Comparison of ENCODE assay signal across 1 cellular context in genomic region chr15:35229085-35229484, GRCh38.
TF ChIP-seq lines count a peak whose summit lies in the region.

No MANE protein-coding gene starts in this region.

TF ChIP-seq in SK-N-SH, 30 proteins besides CTCF, POLR2A, EP300 and RAD21 (continued from another document):
- no peak for TF ChIP-seq USF2 (IDR thresholded peaks at IDR 0.05; ENCODE audit: borderline replicate concordance, low read depth, low read length)
- no peak for TF ChIP-seq RCOR1 (IDR thresholded peaks at IDR 0.05; ENCODE audit: low read length)
- no peak for TF ChIP-seq CHD2 (IDR thresholded peaks at IDR 0.05; ENCODE audit: low read length, partially characterized antibody)
- no peak for TF ChIP-seq EZH2phosphoT487 (IDR thresholded peaks at IDR 0.05; ENCODE audit: borderline replicate concordance, low read depth)
